Comparison of ENCODE assay signal across 11 cellular contexts in the genomic region with DNA sequence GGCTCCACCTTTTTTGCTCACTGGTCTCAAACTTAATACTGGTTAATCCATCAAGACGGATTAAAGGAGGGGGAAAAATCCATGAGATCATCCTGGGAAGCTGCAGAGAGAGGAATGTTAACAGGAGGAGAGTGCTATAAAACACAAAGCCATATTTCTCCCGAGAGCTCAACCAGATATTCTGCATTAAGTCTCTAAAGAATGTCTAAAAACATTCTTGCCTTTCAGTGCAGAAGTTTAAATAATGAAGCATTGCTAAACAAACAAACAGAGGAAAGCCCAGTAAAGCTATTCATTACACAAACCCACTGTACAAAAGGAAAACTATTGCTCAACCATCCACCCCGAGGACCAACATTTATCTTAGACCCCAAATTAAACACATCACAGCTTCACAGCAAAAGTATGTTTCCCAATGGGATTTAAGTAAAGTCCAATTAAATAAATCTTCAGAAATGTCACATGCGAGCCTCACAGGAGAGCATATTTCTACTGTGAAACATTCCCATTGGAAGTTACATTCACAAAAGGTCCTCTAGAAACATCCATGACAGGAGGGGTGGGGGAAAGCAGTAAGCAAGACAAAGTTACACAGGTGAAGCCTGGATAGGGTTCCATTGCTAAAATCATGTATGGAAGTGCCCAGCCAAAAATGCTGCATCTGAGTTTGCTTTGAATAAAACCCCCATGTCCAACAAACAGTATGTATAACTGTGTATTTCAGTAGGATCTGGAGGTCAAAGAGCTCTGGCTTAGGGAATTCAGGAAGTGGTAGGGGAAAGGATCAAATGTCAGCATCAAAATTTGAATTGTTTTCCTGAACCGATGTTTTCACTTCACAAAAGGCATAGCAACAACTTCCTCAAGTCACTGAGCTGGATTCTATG. TPM values are rescaled to one million over a fixed set of nuclear protein-coding genes. Genes with fewer than 3 reads are reported as not detected.
DNase-seq lines count a peak whose midpoint lies in the region; ATAC-seq, FAIRE-seq and TF ChIP-seq lines count a peak whose summit lies in the region.
"Had no signal": no experiment of that assay in that cellular context is flagged by ENCODE, and none has a peak within 500 bp of the region (broad histone marks: within the 10 kb centered on the region; RNA-seq: fewer than 3 reads in every experiment).

No MANE protein-coding gene starts in this region.

- no peaks in the 10 kb centered on the region for H3K36me3 ChIP-seq in pancreas

- no peak for TF ChIP-seq POLR2A in GM12891 (IDR thresholded peaks at IDR 0.05; ENCODE audit: low read depth, low read length)

- no peaks in the 10 kb centered on the region for H3K27me3 Mint-ChIP-seq in Calu3 (ENCODE audit: unreplicated experiment)
- H3K27me3 Mint-ChIP-seq in endothelial cell (ENCODE audit: unreplicated experiment): peaks cover 6% of the 10 kb centered on the region

- TF ChIP-seq CTCF in Calu3 (IDR thresholded peaks at IDR 0.05; ENCODE audit: unreplicated experiment) (no peak), endothelial cell (IDR thresholded peaks at IDR 0.05; ENCODE audit: unreplicated experiment) (no peak), pancreas (IDR thresholded peaks at IDR 0.05) (no peak)

- H3K4me3 ChIP-seq in pancreas: no peak overlapping the region
- H3K4me3 ChIP-seq: lung had no signal

- WGBS in pancreas, 2 donors: 42 to 47% methylated on average over 5 of the region's 5 CpGs

- peaks cover 59% of the 10 kb centered on the region for H3K36me3 Mint-ChIP-seq in Calu3 (ENCODE audit: insufficient read depth, unreplicated experiment)
- H3K36me3 Mint-ChIP-seq in endothelial cell (ENCODE audit: low read depth, unreplicated experiment): peaks cover 14% of the 10 kb centered on the region

- BruUV-seq in Calu3 (replicated peaks; lab: Mats Ljungman, UMichigan): no TSS peak

- peak in 3 of 4 donors; percentile 3 to 17 (median 6) for ATAC-seq in pancreas
- ATAC-seq in GM19035 (IDR thresholded peaks at IDR 0.05; ENCODE audit: unreplicated experiment): no peak

- H3K4me3 Mint-ChIP-seq in Calu3 (ENCODE audit: low read depth, unreplicated experiment) (peak overlapping the region; percentile 10), endothelial cell (ENCODE audit: unreplicated experiment) (no peak overlapping the region)

- DNase-seq in Calu3 (no peak), NCI-H82 treated with DMSO at 0.1 percent for 48 hours (lab: John Stamatoyannopoulos, UW; ENCODE audit: unreplicated experiment) (peak; percentile 89), endothelial cell (ENCODE audit: low spot score) (no peak), pancreas (no peak), NCI-H146 (lab: John Stamatoyannopoulos, UW) (no peak), NCI-H1417 treated with DMSO at 0.1 percent for 48 hours (lab: John Stamatoyannopoulos, UW) (no peak), GM12891 (ENCODE audit: insufficient read length, low spot score) (no peak)
- DNase-seq: cortex of kidney had no signal

- H3K9me3 Mint-ChIP-seq in Calu3 (ENCODE audit: low read depth, unreplicated experiment): no peaks in the 10 kb centered on the region
- no peaks in the 10 kb centered on the region for H3K9me3 Mint-ChIP-seq in endothelial cell (ENCODE audit: unreplicated experiment)

- FAIRE-seq in pancreas (lab: Jason Lieb, UNC) (no peak), GM12891 (lab: Jason Lieb, UNC) (no peak)
- FAIRE-seq: H1 had no signal

- peaks cover 23 to 54% (median 41%) of the 10 kb centered on the region in 3 donors for H3K4me1 ChIP-seq in pancreas

- no peaks in the 10 kb centered on the region for H3K27me3 ChIP-seq in pancreas

- CTCF ChIA-PET in Calu3 (lab: Charles Lee): interaction anchor here (1.2 to 3.2 kb wide), 6 partner anchors 10 to 241 kb away, joined by 3 to 9 read pairs (median 6); no protein-coding TSS in a partner anchor

- H3K27ac Mint-ChIP-seq in Calu3 (ENCODE audit: unreplicated experiment) (peak overlapping the region; percentile 53), endothelial cell (ENCODE audit: unreplicated experiment) (peak overlapping the region; percentile 89)

- peak overlapping the region in 3 of 4 donors; percentile 27 to 62 (median 53) for H3K27ac ChIP-seq in pancreas

- H3K4me1 Mint-ChIP-seq in Calu3 (ENCODE audit: low read depth, unreplicated experiment) (peaks cover 92% of the 10 kb centered on the region), endothelial cell (ENCODE audit: unreplicated experiment) (peaks cover 26% of the 10 kb centered on the region)

- intact Hi-C loops in Calu3 (cut with micrococcal nuclease; ENCODE audit: unreplicated experiment): no loop called here
- intact Hi-C loops in pancreas (cut with DNase I): no loop called here

- no peaks in the 10 kb centered on the region for H3K9me3 ChIP-seq in pancreas

TF ChIP-seq in GM12891, 5 proteins besides CTCF, POLR2A, EP300 and RAD21:
- TF ChIP-seq TAF1 (IDR thresholded peaks at IDR 0.05; ENCODE audit: low read depth, low read length) (no peak), SPI1 (IDR thresholded peaks at IDR 0.05; ENCODE audit: low read depth, low read length) (no peak), PAX5 (IDR thresholded peaks at IDR 0.05; ENCODE audit: insufficient read depth, low read length, severe bottlenecking) (no peak), POLR2AphosphoS5 (IDR thresholded peaks at IDR 0.05; ENCODE audit: low read depth, low read length) (no peak), POU2F2 (IDR thresholded peaks at IDR 0.05; ENCODE audit: low read depth, low read length) (no peak)

RNA-seq across cellular contexts. Expression of a gene that starts 23.3 kb away (rescaled TPM):
- total RNA-seq in Calu3 (2022) (55.1 and 58.2 TPM in 2 replicates), endothelial cell (ENCODE audit: unreplicated experiment) (5.0 TPM), pancreas (10 to 100 TPM in 4 of 6 donors, 1 to 10 TPM in 2; 6.3 to 14.5 (median 10.6) TPM)
- polyA plus RNA-seq in pancreas: 1 to 10 TPM; 4.7 to 8.4 TPM
- polyA plus RNA-seq in GM12891 (2012; ENCODE audit: low read depth, missing spikeins): 21.9 TPM
